ENCODE assay signal across 5 cellular contexts in genomic region chr10:109040622-109041021, GRCh38.
"Had no signal": no experiment of that assay in that cellular context is flagged by ENCODE, and none has a peak within 500 bp of the region (broad histone marks: within the 10 kb centered on the region; RNA-seq: fewer than 3 reads in every experiment).

No MANE protein-coding gene starts in this region.

- DNase-seq: H9, HCEC 1CT had no signal

- H3K4me2 ChIP-seq: GM23338 had no signal

- H3K27ac ChIP-seq: HL-60 had no signal

- H2AFZ ChIP-seq: GM23338 had no signal

- H3K4me3 ChIP-seq: GM23338 had no signal

- ATAC-seq: GM23338, HepG2 had no signal
